In the genomic region with DNA sequence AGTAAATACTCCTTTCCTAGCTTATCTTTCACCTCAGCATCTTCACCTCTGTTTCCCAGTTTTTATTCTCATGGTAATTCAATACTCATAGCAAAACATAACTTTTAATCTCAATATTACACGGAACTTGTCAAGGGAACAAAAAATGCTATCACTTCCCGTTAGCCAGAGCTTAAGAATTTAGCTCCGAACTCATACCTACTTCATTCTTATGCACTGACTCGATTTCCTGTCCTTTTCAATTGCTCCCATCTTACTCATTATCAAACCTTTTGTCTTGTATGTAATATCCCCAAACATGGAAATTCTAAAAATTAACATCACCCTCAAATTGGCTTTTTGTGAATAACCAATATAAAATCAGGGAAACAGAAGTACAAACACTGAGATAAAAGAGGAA, we compare ENCODE assay signal across 1 cellular context.
A peak's percentile ranks its signal among the peaks of the same experiment; 100 is the strongest.
TF ChIP-seq lines count a peak whose summit lies in the region.

No MANE protein-coding gene starts in this region.

TF ChIP-seq in H1, 55 proteins besides CTCF, POLR2A, EP300 and RAD21:
- TF ChIP-seq POU5F1 (IDR thresholded peaks at IDR 0.05; ENCODE audit: low read depth, low read length) = 0 out of 2 replicates have a peak, but pooled peaks have one; percentile 11
- TF ChIP-seq, protein P1, sequence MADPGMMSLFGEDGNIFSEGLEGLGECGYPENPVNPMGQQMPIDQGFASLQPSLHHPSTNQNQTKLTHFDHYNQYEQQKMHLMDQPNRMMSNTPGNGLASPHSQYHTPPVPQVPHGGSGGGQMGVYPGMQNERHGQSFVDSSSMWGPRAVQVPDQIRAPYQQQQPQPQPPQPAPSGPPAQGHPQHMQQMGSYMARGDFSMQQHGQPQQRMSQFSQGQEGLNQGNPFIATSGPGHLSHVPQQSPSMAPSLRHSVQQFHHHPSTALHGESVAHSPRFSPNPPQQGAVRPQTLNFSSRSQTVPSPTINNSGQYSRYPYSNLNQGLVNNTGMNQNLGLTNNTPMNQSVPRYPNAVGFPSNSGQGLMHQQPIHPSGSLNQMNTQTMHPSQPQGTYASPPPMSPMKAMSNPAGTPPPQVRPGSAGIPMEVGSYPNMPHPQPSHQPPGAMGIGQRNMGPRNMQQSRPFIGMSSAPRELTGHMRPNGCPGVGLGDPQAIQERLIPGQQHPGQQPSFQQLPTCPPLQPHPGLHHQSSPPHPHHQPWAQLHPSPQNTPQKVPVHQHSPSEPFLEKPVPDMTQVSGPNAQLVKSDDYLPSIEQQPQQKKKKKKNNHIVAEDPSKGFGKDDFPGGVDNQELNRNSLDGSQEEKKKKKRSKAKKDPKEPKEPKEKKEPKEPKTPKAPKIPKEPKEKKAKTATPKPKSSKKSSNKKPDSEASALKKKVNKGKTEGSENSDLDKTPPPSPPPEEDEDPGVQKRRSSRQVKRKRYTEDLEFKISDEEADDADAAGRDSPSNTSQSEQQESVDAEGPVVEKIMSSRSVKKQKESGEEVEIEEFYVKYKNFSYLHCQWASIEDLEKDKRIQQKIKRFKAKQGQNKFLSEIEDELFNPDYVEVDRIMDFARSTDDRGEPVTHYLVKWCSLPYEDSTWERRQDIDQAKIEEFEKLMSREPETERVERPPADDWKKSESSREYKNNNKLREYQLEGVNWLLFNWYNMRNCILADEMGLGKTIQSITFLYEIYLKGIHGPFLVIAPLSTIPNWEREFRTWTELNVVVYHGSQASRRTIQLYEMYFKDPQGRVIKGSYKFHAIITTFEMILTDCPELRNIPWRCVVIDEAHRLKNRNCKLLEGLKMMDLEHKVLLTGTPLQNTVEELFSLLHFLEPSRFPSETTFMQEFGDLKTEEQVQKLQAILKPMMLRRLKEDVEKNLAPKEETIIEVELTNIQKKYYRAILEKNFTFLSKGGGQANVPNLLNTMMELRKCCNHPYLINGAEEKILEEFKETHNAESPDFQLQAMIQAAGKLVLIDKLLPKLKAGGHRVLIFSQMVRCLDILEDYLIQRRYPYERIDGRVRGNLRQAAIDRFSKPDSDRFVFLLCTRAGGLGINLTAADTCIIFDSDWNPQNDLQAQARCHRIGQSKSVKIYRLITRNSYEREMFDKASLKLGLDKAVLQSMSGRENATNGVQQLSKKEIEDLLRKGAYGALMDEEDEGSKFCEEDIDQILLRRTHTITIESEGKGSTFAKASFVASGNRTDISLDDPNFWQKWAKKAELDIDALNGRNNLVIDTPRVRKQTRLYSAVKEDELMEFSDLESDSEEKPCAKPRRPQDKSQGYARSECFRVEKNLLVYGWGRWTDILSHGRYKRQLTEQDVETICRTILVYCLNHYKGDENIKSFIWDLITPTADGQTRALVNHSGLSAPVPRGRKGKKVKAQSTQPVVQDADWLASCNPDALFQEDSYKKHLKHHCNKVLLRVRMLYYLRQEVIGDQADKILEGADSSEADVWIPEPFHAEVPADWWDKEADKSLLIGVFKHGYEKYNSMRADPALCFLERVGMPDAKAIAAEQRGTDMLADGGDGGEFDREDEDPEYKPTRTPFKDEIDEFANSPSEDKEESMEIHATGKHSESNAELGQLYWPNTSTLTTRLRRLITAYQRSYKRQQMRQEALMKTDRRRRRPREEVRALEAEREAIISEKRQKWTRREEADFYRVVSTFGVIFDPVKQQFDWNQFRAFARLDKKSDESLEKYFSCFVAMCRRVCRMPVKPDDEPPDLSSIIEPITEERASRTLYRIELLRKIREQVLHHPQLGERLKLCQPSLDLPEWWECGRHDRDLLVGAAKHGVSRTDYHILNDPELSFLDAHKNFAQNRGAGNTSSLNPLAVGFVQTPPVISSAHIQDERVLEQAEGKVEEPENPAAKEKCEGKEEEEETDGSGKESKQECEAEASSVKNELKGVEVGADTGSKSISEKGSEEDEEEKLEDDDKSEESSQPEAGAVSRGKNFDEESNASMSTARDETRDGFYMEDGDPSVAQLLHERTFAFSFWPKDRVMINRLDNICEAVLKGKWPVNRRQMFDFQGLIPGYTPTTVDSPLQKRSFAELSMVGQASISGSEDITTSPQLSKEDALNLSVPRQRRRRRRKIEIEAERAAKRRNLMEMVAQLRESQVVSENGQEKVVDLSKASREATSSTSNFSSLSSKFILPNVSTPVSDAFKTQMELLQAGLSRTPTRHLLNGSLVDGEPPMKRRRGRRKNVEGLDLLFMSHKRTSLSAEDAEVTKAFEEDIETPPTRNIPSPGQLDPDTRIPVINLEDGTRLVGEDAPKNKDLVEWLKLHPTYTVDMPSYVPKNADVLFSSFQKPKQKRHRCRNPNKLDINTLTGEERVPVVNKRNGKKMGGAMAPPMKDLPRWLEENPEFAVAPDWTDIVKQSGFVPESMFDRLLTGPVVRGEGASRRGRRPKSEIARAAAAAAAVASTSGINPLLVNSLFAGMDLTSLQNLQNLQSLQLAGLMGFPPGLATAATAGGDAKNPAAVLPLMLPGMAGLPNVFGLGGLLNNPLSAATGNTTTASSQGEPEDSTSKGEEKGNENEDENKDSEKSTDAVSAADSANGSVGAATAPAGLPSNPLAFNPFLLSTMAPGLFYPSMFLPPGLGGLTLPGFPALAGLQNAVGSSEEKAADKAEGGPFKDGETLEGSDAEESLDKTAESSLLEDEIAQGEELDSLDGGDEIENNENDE (IDR thresholded peaks at IDR 0.05; ENCODE audit: insufficient replicate concordance, low read length) = no peak
TF ChIP-seq in H1: peak in this region for 1.
